11 cellular contexts compared by ENCODE assay signal in genomic region chrX:39335447-39336235, GRCh38.
A peak's percentile ranks its signal among the peaks of the same experiment; 100 is the strongest.
DNase-seq lines count a peak whose midpoint lies in the region; ATAC-seq and TF ChIP-seq lines count a peak whose summit lies in the region.
"Had no signal": no experiment of that assay in that cellular context is flagged by ENCODE, and none has a peak within 500 bp of the region (broad histone marks: within the 10 kb centered on the region; RNA-seq: fewer than 3 reads in every experiment).

No MANE protein-coding gene starts in this region.

- no peak overlapping the region for H3K56ac ChIP-seq in mesendoderm (ENCODE audit: low read length)

- no peak overlapping the region for H4K5ac ChIP-seq in mesendoderm (ENCODE audit: low read length)

- peaks cover 0 to 16% (median 6%) of the 10 kb centered on the region in 4 donors for H3K4me1 ChIP-seq in sigmoid colon
- no peaks in the 10 kb centered on the region for H3K4me1 ChIP-seq in mesendoderm (ENCODE audit: control insufficient read depth, low read depth, low read length)

- no peaks in the 10 kb centered on the region for H3K79me2 ChIP-seq in mesendoderm (ENCODE audit: control insufficient read depth, insufficient read depth, low read length)

- TF ChIP-seq EP300 in sigmoid colon (IDR thresholded peaks at IDR 0.05), result no peak

- no peak overlapping the region for H3K9ac ChIP-seq in mesendoderm (ENCODE audit: low read length)

- H3K27ac Mint-ChIP-seq in T-helper 1 cell treated with Interleukin-12 subunit alpha and Interleukin-12 subunit beta and Interleukin-4 antibody, amounts not matched to agents 30 μg/mL and 1 μg/mL, for 36 hours, result peak overlapping the region; percentile 64
- peak overlapping the region; percentile 81 for H3K27ac Mint-ChIP-seq in activated CD8-positive, alpha-beta T cell treated with anti-CD3 and anti-CD28 coated beads for 36 hours
- H3K27ac Mint-ChIP-seq in endothelial cell (ENCODE audit: unreplicated experiment), result no peak overlapping the region

- intact Hi-C loops in activated CD8-positive, alpha-beta T cell treated with anti-CD3 and anti-CD28 coated beads for 36 hours (cut with micrococcal nuclease), result loop anchor here (10.0 kb wide), 1 partner anchor 89 kb away; no protein-coding TSS in a partner anchor
- intact Hi-C loops in sigmoid colon (cut with DNase I), result loop anchor here (5.0 kb wide), 1 partner anchor 533 kb away; the partner anchor contains the start of gene MID1IP1

- no peak overlapping the region for H3K23ac ChIP-seq in mesendoderm (ENCODE audit: low read length)

- peaks cover 33% of the 10 kb centered on the region for H3K4me1 Mint-ChIP-seq in T-helper 1 cell treated with Interleukin-12 subunit alpha and Interleukin-12 subunit beta and Interleukin-4 antibody, amounts not matched to agents 30 μg/mL and 1 μg/mL, for 36 hours (ENCODE audit: low read depth)
- peaks cover 54% of the 10 kb centered on the region for H3K4me1 Mint-ChIP-seq in activated CD8-positive, alpha-beta T cell treated with anti-CD3 and anti-CD28 coated beads for 36 hours (ENCODE audit: low read depth)
- peaks cover 9% of the 10 kb centered on the region for H3K4me1 Mint-ChIP-seq in endothelial cell (ENCODE audit: unreplicated experiment)

- H3K27me3 Mint-ChIP-seq in T-helper 1 cell treated with Interleukin-12 subunit alpha and Interleukin-12 subunit beta and Interleukin-4 antibody, amounts not matched to agents 30 μg/mL and 1 μg/mL, for 36 hours (ENCODE audit: low read depth), result no peaks in the 10 kb centered on the region
- H3K27me3 Mint-ChIP-seq in activated CD8-positive, alpha-beta T cell treated with anti-CD3 and anti-CD28 coated beads for 36 hours, result no peaks in the 10 kb centered on the region
- H3K27me3 Mint-ChIP-seq in endothelial cell (ENCODE audit: unreplicated experiment), result peaks cover 2% of the 10 kb centered on the region
- H3K27me3 Mint-ChIP-seq: activated CD8-positive, alpha-beta memory T cell treated with anti-CD3 and anti-CD28 coated beads, Interleukin-2, amount 10 ng/mL, durations not matched to agents 7 days and 5 days had no signal

- no peak overlapping the region for H2BK15ac ChIP-seq in mesendoderm (replicated peaks; ENCODE audit: low read depth)

- H3K27me3 ChIP-seq in sigmoid colon (no peaks in the 10 kb centered on the region), mesendoderm (ENCODE audit: insufficient read depth, low read length, poor library complexity) (no peaks in the 10 kb centered on the region)

- H3K9me3 Mint-ChIP-seq in T-helper 1 cell treated with Interleukin-12 subunit alpha and Interleukin-12 subunit beta and Interleukin-4 antibody, amounts not matched to agents 30 μg/mL and 1 μg/mL, for 36 hours, result no peaks in the 10 kb centered on the region
- H3K9me3 Mint-ChIP-seq in activated CD8-positive, alpha-beta T cell treated with anti-CD3 and anti-CD28 coated beads for 36 hours, result peaks cover 5% of the 10 kb centered on the region
- no peaks in the 10 kb centered on the region for H3K9me3 Mint-ChIP-seq in endothelial cell (ENCODE audit: unreplicated experiment)

- no peak overlapping the region for H3K4me2 ChIP-seq in mesendoderm (ENCODE audit: low read length)

- H3K4me3 ChIP-seq in sigmoid colon (no peak overlapping the region), mesendoderm (ENCODE audit: low read length) (no peak overlapping the region)

- no peak overlapping the region for H2AK5ac ChIP-seq in mesendoderm (ENCODE audit: low read length)

- H3K36me3 ChIP-seq in sigmoid colon (no peaks in the 10 kb centered on the region), mesendoderm (ENCODE audit: control insufficient read depth, insufficient read depth, low read length) (no peaks in the 10 kb centered on the region)

- no peak overlapping the region for H3K4me3 Mint-ChIP-seq in T-helper 1 cell treated with Interleukin-12 subunit alpha and Interleukin-12 subunit beta and Interleukin-4 antibody, amounts not matched to agents 30 μg/mL and 1 μg/mL, for 36 hours
- no peak overlapping the region for H3K4me3 Mint-ChIP-seq in activated CD8-positive, alpha-beta T cell treated with anti-CD3 and anti-CD28 coated beads for 36 hours
- H3K4me3 Mint-ChIP-seq in endothelial cell (ENCODE audit: unreplicated experiment), result no peak overlapping the region
- H3K4me3 Mint-ChIP-seq: activated CD8-positive, alpha-beta memory T cell treated with anti-CD3 and anti-CD28 coated beads, Interleukin-2, amount 10 ng/mL, durations not matched to agents 7 days and 5 days had no signal

- DNase-seq in T-helper 1 cell (no peak), NCI-H1436 (lab: John Stamatoyannopoulos, UW) (peak; percentile 49), sigmoid colon (no peak), endothelial cell (ENCODE audit: low spot score) (no peak), AG20443 (ENCODE audit: low spot score) (no peak), mesendoderm (no peak)
- DNase-seq in activated CD8-positive, alpha-beta T cell treated with anti-CD3 and anti-CD28 coated beads for 36 hours, result no peak
- DNase-seq: activated CD8-positive, alpha-beta memory T cell treated with anti-CD3 and anti-CD28 coated beads, Interleukin-2, amount 10 ng/mL, durations not matched to agents 7 days and 5 days; glutamatergic neuron; stimulated activated CD4-positive, alpha-beta T cell treated with anti-CD3 and anti-CD28 coated beads, Interleukin-4, amount 100 ng/mL, for 1 hour had no signal

- H3K27ac ChIP-seq in sigmoid colon (peak overlapping the region; percentile 58 to 76 (median 71)), mesendoderm (ENCODE audit: low read depth, low read length) (no peak overlapping the region)

- no peak overlapping the region for H2BK120ac ChIP-seq in mesendoderm (ENCODE audit: low read depth, low read length)

- TF ChIP-seq POLR2A in sigmoid colon (IDR thresholded peaks at IDR 0.05), result no peak

- POLR2A ChIA-PET in activated CD8-positive, alpha-beta T cell treated with anti-CD3 and anti-CD28 coated beads for 36 hours (lab: Charles Lee), result no interaction called here

- H3K79me1 ChIP-seq in mesendoderm (ENCODE audit: low read length), result no peaks in the 10 kb centered on the region

- H2BK5ac ChIP-seq in mesendoderm (ENCODE audit: low read length), result no peak overlapping the region

- no peak for TF ChIP-seq CTCF in activated CD8-positive, alpha-beta T cell treated with anti-CD3 and anti-CD28 coated beads for 36 hours (IDR thresholded peaks at IDR 0.05)
- no peak for TF ChIP-seq CTCF in sigmoid colon (IDR thresholded peaks at IDR 0.05)
- no peak for TF ChIP-seq CTCF in endothelial cell (IDR thresholded peaks at IDR 0.05; ENCODE audit: unreplicated experiment)

- no peak overlapping the region for H4K8ac ChIP-seq in mesendoderm (ENCODE audit: low read depth, low read length)

- WGBS in sigmoid colon, 2 donors, result 32 to 65% methylated on average over 6 of the region's 6 CpGs
- no CpG with 5 or more reads among the region's 6 CpGs for WGBS in mesendoderm (ENCODE audit: extremely low coverage, insufficient coverage, low lambda C conversion rate)

- H3K36me3 Mint-ChIP-seq in T-helper 1 cell treated with Interleukin-12 subunit alpha and Interleukin-12 subunit beta and Interleukin-4 antibody, amounts not matched to agents 30 μg/mL and 1 μg/mL, for 36 hours (ENCODE audit: low read depth), result no peaks in the 10 kb centered on the region
- peaks cover 5% of the 10 kb centered on the region for H3K36me3 Mint-ChIP-seq in activated CD8-positive, alpha-beta T cell treated with anti-CD3 and anti-CD28 coated beads for 36 hours (ENCODE audit: low read depth)
- H3K36me3 Mint-ChIP-seq in endothelial cell (ENCODE audit: low read depth, unreplicated experiment), result no peaks in the 10 kb centered on the region
- H3K36me3 Mint-ChIP-seq: activated CD8-positive, alpha-beta memory T cell treated with anti-CD3 and anti-CD28 coated beads, Interleukin-2, amount 10 ng/mL, durations not matched to agents 7 days and 5 days had no signal

- CTCF ChIA-PET in activated CD8-positive, alpha-beta T cell treated with anti-CD3 and anti-CD28 coated beads for 36 hours (lab: Charles Lee), result no interaction called here

- no peaks in the 10 kb centered on the region for H3K9me3 ChIP-seq in sigmoid colon

- no peak for ATAC-seq in activated CD8-positive, alpha-beta T cell treated with anti-CD3 and anti-CD28 coated beads for 36 hours

- H3K4ac ChIP-seq in mesendoderm (ENCODE audit: low read depth, low read length), result no peak overlapping the region

- no peak overlapping the region for H3K18ac ChIP-seq in mesendoderm (ENCODE audit: low read length)
